Comparison of ENCODE assay signal across 1 cellular context in the genomic region with DNA sequence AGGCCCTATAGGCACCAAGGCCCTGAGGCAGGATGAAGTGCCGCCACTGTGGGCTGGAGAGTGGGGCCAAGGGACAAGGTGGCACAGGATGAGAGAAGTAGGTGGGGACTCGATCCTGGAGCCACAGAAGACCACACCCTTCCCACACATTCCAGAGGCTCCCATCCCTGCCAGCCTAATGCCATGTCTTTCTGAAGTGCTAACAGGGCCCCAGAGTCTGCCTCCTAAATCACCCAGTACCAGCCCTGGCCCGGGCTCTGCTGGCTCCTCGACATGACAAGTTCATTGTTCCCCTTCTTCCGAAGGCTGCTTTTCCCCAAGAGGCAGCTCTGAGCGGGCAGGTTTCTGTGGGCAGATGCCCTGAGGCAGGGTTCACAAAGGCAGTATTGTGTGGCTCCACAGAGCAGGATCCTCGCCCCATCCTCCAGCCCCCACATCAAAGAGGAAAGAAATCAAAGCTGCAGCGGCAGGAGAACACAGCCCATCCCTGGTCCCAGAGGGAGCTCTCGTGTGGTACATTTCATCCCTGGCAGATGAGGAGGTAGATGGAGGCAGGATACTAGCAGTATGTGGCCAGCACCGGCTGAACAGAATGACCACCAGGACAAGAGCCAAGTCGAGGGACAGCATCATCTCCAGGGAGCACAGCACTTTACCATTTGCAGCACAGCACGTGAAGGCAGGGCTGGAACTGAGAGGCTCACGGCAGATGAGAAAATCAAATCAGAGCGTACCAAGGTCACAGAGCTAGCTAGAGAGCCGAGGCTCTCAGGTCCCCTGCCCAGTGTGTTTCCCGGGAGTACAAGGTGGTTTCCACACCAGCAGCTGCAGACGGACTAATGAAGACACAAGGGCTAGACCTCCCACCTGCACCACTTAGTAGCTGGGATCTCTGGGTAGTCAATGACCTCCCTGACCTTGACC.
A peak's percentile ranks its signal among the peaks of the same experiment; 100 is the strongest.
TF ChIP-seq lines count a peak whose summit lies in the region.

No MANE protein-coding gene starts in this region.

TF ChIP-seq in HepG2, 621 proteins besides CTCF, POLR2A, EP300 and RAD21 (continued from another document and continues in another):
- TF ChIP-seq, protein P1, sequence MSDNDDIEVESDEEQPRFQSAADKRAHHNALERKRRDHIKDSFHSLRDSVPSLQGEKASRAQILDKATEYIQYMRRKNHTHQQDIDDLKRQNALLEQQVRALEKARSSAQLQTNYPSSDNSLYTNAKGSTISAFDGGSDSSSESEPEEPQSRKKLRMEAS (IDR thresholded peaks at IDR 0.05): peak; percentile 15; the same call in 1 of the 2 replicates
- TF ChIP-seq ELF3 (CRISPR knock-in tag; IDR thresholded peaks at IDR 0.05): peak; percentile 60; the same call in 1 of the 2 replicates
- TF ChIP-seq MAF1 (CRISPR knock-in tag; IDR thresholded peaks at IDR 0.05; ENCODE audit: borderline replicate concordance): 0 out of 2 replicates have a peak, but pooled peaks have one; percentile 34
- TF ChIP-seq, protein P2, sequence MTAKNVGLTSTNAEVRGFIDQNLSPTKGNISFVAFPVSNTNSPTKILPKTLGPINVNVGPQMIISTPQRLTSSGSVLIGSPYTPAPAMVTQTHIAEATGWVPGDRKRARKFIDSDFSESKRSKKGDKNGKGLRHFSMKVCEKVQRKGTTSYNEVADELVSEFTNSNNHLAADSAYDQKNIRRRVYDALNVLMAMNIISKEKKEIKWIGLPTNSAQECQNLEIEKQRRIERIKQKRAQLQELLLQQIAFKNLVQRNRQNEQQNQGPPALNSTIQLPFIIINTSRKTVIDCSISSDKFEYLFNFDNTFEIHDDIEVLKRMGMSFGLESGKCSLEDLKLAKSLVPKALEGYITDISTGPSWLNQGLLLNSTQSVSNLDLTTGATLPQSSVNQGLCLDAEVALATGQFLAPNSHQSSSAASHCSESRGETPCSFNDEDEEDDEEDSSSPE (CRISPR knock-in tag; IDR thresholded peaks at IDR 0.05): peak; percentile 38; the same call in 1 of the 2 replicates
- TF ChIP-seq, protein P3, sequence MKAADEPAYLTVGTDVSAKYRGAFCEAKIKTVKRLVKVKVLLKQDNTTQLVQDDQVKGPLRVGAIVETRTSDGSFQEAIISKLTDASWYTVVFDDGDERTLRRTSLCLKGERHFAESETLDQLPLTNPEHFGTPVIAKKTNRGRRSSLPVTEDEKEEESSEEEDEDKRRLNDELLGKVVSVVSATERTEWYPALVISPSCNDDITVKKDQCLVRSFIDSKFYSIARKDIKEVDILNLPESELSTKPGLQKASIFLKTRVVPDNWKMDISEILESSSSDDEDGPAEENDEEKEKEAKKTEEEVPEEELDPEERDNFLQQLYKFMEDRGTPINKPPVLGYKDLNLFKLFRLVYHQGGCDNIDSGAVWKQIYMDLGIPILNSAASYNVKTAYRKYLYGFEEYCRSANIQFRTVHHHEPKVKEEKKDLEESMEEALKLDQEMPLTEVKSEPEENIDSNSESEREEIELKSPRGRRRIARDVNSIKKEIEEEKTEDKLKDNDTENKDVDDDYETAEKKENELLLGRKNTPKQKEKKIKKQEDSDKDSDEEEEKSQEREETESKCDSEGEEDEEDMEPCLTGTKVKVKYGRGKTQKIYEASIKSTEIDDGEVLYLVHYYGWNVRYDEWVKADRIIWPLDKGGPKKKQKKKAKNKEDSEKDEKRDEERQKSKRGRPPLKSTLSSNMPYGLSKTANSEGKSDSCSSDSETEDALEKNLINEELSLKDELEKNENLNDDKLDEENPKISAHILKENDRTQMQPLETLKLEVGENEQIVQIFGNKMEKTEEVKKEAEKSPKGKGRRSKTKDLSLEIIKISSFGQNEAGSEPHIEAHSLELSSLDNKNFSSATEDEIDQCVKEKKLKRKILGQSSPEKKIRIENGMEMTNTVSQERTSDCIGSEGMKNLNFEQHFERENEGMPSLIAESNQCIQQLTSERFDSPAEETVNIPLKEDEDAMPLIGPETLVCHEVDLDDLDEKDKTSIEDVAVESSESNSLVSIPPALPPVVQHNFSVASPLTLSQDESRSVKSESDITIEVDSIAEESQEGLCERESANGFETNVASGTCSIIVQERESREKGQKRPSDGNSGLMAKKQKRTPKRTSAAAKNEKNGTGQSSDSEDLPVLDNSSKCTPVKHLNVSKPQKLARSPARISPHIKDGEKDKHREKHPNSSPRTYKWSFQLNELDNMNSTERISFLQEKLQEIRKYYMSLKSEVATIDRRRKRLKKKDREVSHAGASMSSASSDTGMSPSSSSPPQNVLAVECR (CRISPR knock-in tag; IDR thresholded peaks at IDR 0.05; ENCODE audit: borderline replicate concordance): no peak
- peak; percentile 96 for TF ChIP-seq TCF7 (IDR thresholded peaks at IDR 0.05; ENCODE audit: low read depth)
- no peak for TF ChIP-seq ZNF180 (CRISPR knock-in tag; IDR thresholded peaks at IDR 0.05; ENCODE audit: borderline replicate concordance, low read depth)
- TF ChIP-seq GLI4 (CRISPR knock-in tag; IDR thresholded peaks at IDR 0.05; ENCODE audit: borderline replicate concordance): no peak
- TF ChIP-seq HOXA5 (CRISPR knock-in tag; IDR thresholded peaks at IDR 0.05): 0 out of 2 replicates have a peak, but pooled peaks have one; percentile 56
- TF ChIP-seq HNF4A (CRISPR knock-in tag; IDR thresholded peaks at IDR 0.05): peak; percentile 70
- TF ChIP-seq ZNF670 (CRISPR knock-in tag; IDR thresholded peaks at IDR 0.05; ENCODE audit: borderline replicate concordance): no peak
- TF ChIP-seq, protein P4, sequence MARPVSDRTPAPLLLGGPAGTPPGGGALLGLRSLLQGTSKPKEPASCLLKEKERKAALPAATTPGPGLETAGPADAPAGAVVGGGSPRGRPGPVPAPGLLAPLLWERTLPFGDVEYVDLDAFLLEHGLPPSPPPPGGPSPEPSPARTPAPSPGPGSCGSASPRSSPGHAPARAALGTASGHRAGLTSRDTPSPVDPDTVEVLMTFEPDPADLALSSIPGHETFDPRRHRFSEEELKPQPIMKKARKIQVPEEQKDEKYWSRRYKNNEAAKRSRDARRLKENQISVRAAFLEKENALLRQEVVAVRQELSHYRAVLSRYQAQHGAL (CRISPR knock-in tag; IDR thresholded peaks at IDR 0.05; ENCODE audit: not compliant biosample characterization): no peak
- TF ChIP-seq REPIN1 (CRISPR knock-in tag; IDR thresholded peaks at IDR 0.05; ENCODE audit: borderline replicate concordance, low read depth): peak; percentile 70; the same call in 1 of the 2 replicates
- 0 out of 2 replicates have a peak, but pooled peaks have one; percentile 33 for TF ChIP-seq KMT2B (CRISPR knock-in tag; IDR thresholded peaks at IDR 0.05)
- peak; percentile 32; the same call in 1 of the 2 replicates for TF ChIP-seq STAG1 (CRISPR knock-in tag; IDR thresholded peaks at IDR 0.05)
- TF ChIP-seq PHF5A (CRISPR knock-in tag; IDR thresholded peaks at IDR 0.05; ENCODE audit: low read depth, unreplicated experiment): peak; percentile 31
- TF ChIP-seq KDM6A (CRISPR knock-in tag; IDR thresholded peaks at IDR 0.05; ENCODE audit: low read depth): peak; percentile 81
- no peak for TF ChIP-seq ZNF782 (CRISPR knock-in tag; IDR thresholded peaks at IDR 0.05; ENCODE audit: borderline replicate concordance)
- TF ChIP-seq, protein P5, sequence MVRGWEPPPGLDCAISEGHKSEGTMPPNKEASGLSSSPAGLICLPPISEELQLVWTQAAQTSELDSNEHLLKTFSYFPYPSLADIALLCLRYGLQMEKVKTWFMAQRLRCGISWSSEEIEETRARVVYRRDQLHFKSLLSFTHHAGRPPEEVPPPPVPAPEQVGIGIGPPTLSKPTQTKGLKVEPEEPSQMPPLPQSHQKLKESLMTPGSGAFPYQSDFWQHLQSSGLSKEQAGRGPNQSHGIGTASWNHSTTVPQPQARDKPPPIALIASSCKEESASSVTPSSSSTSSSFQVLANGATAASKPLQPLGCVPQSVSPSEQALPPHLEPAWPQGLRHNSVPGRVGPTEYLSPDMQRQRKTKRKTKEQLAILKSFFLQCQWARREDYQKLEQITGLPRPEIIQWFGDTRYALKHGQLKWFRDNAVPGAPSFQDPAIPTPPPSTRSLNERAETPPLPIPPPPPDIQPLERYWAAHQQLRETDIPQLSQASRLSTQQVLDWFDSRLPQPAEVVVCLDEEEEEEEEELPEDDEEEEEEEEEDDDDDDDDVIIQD (CRISPR knock-in tag; IDR thresholded peaks at IDR 0.05; ENCODE audit: low read depth): peak; percentile 54
- TF ChIP-seq, protein P6, sequence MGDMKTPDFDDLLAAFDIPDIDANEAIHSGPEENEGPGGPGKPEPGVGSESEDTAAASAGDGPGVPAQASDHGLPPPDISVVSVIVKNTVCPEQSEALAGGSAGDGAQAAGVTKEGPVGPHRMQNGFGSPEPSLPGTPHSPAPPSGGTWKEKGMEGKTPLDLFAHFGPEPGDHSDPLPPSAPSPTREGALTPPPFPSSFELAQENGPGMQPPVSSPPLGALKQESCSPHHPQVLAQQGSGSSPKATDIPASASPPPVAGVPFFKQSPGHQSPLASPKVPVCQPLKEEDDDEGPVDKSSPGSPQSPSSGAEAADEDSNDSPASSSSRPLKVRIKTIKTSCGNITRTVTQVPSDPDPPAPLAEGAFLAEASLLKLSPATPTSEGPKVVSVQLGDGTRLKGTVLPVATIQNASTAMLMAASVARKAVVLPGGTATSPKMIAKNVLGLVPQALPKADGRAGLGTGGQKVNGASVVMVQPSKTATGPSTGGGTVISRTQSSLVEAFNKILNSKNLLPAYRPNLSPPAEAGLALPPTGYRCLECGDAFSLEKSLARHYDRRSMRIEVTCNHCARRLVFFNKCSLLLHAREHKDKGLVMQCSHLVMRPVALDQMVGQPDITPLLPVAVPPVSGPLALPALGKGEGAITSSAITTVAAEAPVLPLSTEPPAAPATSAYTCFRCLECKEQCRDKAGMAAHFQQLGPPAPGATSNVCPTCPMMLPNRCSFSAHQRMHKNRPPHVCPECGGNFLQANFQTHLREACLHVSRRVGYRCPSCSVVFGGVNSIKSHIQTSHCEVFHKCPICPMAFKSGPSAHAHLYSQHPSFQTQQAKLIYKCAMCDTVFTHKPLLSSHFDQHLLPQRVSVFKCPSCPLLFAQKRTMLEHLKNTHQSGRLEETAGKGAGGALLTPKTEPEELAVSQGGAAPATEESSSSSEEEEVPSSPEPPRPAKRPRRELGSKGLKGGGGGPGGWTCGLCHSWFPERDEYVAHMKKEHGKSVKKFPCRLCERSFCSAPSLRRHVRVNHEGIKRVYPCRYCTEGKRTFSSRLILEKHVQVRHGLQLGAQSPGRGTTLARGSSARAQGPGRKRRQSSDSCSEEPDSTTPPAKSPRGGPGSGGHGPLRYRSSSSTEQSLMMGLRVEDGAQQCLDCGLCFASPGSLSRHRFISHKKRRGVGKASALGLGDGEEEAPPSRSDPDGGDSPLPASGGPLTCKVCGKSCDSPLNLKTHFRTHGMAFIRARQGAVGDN (CRISPR knock-in tag; IDR thresholded peaks at IDR 0.05): peak; percentile 91
- TF ChIP-seq, protein P7, sequence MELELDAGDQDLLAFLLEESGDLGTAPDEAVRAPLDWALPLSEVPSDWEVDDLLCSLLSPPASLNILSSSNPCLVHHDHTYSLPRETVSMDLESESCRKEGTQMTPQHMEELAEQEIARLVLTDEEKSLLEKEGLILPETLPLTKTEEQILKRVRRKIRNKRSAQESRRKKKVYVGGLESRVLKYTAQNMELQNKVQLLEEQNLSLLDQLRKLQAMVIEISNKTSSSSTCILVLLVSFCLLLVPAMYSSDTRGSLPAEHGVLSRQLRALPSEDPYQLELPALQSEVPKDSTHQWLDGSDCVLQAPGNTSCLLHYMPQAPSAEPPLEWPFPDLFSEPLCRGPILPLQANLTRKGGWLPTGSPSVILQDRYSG (CRISPR knock-in tag; IDR thresholded peaks at IDR 0.05): no peak
- TF ChIP-seq ARNT2 (CRISPR knock-in tag; IDR thresholded peaks at IDR 0.05; ENCODE audit: low read depth): 0 out of 2 replicates have a peak, but pooled peaks have one; percentile 54
- TF ChIP-seq, protein P8, sequence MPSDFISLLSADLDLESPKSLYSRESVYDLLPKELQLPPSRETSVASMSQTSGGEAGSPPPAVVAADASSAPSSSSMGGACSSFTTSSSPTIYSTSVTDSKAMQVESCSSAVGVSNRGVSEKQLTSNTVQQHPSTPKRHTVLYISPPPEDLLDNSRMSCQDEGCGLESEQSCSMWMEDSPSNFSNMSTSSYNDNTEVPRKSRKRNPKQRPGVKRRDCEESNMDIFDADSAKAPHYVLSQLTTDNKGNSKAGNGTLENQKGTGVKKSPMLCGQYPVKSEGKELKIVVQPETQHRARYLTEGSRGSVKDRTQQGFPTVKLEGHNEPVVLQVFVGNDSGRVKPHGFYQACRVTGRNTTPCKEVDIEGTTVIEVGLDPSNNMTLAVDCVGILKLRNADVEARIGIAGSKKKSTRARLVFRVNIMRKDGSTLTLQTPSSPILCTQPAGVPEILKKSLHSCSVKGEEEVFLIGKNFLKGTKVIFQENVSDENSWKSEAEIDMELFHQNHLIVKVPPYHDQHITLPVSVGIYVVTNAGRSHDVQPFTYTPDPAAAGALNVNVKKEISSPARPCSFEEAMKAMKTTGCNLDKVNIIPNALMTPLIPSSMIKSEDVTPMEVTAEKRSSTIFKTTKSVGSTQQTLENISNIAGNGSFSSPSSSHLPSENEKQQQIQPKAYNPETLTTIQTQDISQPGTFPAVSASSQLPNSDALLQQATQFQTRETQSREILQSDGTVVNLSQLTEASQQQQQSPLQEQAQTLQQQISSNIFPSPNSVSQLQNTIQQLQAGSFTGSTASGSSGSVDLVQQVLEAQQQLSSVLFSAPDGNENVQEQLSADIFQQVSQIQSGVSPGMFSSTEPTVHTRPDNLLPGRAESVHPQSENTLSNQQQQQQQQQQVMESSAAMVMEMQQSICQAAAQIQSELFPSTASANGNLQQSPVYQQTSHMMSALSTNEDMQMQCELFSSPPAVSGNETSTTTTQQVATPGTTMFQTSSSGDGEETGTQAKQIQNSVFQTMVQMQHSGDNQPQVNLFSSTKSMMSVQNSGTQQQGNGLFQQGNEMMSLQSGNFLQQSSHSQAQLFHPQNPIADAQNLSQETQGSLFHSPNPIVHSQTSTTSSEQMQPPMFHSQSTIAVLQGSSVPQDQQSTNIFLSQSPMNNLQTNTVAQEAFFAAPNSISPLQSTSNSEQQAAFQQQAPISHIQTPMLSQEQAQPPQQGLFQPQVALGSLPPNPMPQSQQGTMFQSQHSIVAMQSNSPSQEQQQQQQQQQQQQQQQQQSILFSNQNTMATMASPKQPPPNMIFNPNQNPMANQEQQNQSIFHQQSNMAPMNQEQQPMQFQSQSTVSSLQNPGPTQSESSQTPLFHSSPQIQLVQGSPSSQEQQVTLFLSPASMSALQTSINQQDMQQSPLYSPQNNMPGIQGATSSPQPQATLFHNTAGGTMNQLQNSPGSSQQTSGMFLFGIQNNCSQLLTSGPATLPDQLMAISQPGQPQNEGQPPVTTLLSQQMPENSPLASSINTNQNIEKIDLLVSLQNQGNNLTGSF (CRISPR knock-in tag; IDR thresholded peaks at IDR 0.05): no peak
- TF ChIP-seq ZNF256 (CRISPR knock-in tag; conservative IDR thresholded peaks at IDR 0.05): no peak
- TF ChIP-seq CBX5 (CRISPR knock-in tag; IDR thresholded peaks at IDR 0.05; ENCODE audit: borderline replicate concordance): peak; percentile 72; the same call in 1 of the 2 replicates
- peak; percentile 77; the same call in 1 of the 2 replicates for TF ChIP-seq ETV5 (CRISPR knock-in tag; IDR thresholded peaks at IDR 0.05; ENCODE audit: borderline replicate concordance)
- TF ChIP-seq SOX6 (IDR thresholded peaks at IDR 0.05): no peak
- TF ChIP-seq SOX6 (CRISPR knock-in tag; IDR thresholded peaks at IDR 0.05): peak; percentile 84
- peak; percentile 20; the same call in 1 of the 2 replicates for TF ChIP-seq ZNF121 (CRISPR knock-in tag; IDR thresholded peaks at IDR 0.05)
- TF ChIP-seq POLR2AphosphoS5 (IDR thresholded peaks at IDR 0.05; ENCODE audit: low read depth, low read length): peak; percentile 59; the same call in 1 of the 2 replicates
- TF ChIP-seq MTF1 (CRISPR knock-in tag; IDR thresholded peaks at IDR 0.05): no peak
